In the genomic region with DNA sequence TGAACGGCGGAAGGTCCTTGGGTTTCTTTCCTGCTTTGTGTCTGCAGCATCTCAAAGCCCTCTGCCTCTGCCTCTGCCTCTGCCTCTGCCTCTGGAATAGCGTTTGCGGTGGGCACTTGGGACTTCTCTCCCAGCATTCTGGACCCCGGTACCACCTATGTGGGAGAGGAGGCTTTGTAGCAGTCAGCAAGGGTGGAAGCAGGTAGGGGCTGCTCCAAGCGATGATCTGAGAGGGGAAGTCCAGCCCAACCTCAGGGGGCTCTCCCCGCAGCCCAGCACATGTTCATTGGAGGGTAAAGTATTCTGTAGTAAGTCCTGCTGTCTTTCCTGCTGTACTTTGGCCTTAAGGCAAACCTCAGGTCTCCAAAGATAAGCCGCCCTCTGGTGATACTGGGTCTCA, we compare ENCODE assay signal across 28 cellular contexts.
"Had no signal": no experiment of that assay in that cellular context is flagged by ENCODE, and none has a peak within 500 bp of the region (broad histone marks: within the 10 kb centered on the region; RNA-seq: fewer than 3 reads in every experiment).

No MANE protein-coding gene starts in this region.

- H3K4me1 ChIP-seq: ascending aorta, body of pancreas had no signal

- ATAC-seq: activated naive CD4-positive, alpha-beta T cell treated with anti-CD3 and anti-CD28 coated beads, Interleukin-2, amount 50 U/mL, for 72 hours; activated naive CD8-positive, alpha-beta T cell treated with anti-CD3 and anti-CD28 coated beads, Interleukin-2, amount 50 U/mL, for 24 hours; activated T-cell treated with anti-CD3 and anti-CD28 coated beads, Interleukin-2, amount 50 U/mL, for 4 hours; body of pancreas; PC-3; T-cell had no signal

- DNase-seq: activated CD4-positive, alpha-beta memory T cell treated with anti-CD3 and anti-CD28 coated beads for 36 hours; activated CD4-positive, alpha-beta T cell treated with anti-CD3 and anti-CD28 coated beads, Interleukin-2, amount 10 ng/mL, durations not matched to agents 7 days and 5 days; activated CD4-positive, CD25-positive, alpha-beta regulatory T cell; activated CD8-positive, alpha-beta memory T cell treated with anti-CD3 and anti-CD28 coated beads for 24 hours; activated effector memory CD4-positive, alpha-beta T cell treated with anti-CD3 and anti-CD28 coated beads, Interleukin-2, amount 50 U/mL, for 16 hours; activated naive CD4-positive, alpha-beta T cell treated with Interleukin-2 at 50 U/mL for 16 hours; activated naive CD8-positive, alpha-beta T cell treated with anti-CD3 and anti-CD28 coated beads, Interleukin-2, amount 50 U/mL, for 24 hours; activated T-cell treated with anti-CD3 and anti-CD28 coated beads, Interleukin-2, amount 50 U/mL, for 4 hours; amniotic stem cell; body of pancreas; Kasumi-1; NCI-H1048; NCI-H146; NCI-H2029; NCI-H2107; NCI-H2171 treated with DMSO at 0.1 percent for 48 hours; NCI-H345; NCI-H510A; NCI-H69; NK-92 treated with Interleukin-12 subunit alpha and Interleukin-12 subunit beta, amount 100 ng/mL, for 24 hours; PC-3; SHP77 treated with DMSO at 0.1 percent for 48 hours; T-cell; T-helper 2 cell had no signal

- H3K36me3 ChIP-seq: ascending aorta had no signal

- H3K9me3 ChIP-seq: ascending aorta, body of pancreas had no signal

- H3K27me3 ChIP-seq: ascending aorta, body of pancreas had no signal

- H3K27ac ChIP-seq: ascending aorta, body of pancreas, VCaP had no signal

- H3K4me3 ChIP-seq: ascending aorta, body of pancreas had no signal

- FAIRE-seq: colon had no signal
